ENCODE assay signal across 8 cellular contexts in the genomic region with DNA sequence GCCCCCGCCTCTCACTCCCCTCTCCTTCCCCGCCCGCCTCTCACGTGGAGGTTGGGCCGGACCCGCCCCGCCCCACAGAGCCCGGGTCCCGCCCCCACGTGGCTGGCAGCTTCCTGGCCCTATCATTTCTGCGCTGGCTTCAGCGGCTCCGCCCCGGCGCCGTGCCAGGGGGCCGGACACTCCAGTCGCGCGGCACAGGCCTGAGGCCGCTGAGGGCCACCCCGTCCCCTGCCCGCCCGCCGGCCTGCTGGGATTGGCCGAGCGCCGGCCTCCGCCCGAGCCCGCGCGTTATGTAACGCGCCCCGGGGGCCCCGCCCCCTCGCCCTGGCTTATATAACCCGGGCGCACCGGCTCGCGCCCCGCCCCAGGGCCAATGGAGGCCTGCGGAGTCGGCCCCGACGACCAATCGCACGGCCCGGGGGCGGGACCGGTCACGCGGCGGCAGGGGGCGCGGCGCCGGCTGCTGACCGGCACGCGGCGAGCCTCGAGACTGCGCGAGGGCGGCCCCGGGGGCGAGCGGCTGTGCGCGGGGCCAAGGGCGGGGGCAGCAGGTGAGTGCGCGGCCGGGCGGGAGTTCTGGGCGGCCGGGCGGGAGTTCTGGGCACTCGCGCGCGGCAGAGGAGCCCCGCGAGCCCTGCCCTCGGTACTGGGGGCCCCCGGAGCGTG. TPM values are rescaled to one million over a fixed set of nuclear protein-coding genes. Genes with fewer than 3 reads are reported as not detected.
DNase-seq lines count a peak whose midpoint lies in the region; ATAC-seq and TF ChIP-seq lines count a peak whose summit lies in the region.

TSS of gene PER3 (plus strand) at position 466 of the 666 bp plus-strand sequence. CDS start 587 bp downstream, outside the sequence.

- H4K20me1 ChIP-seq in hepatocyte (ENCODE audit: insufficient read depth, poor library complexity, severe bottlenecking), result no peaks in the 10 kb centered on the region

- ATAC-seq in GM18505 (IDR thresholded peaks at IDR 0.05; ENCODE audit: unreplicated experiment) (peak; percentile 80), HG02885 (IDR thresholded peaks at IDR 0.05; ENCODE audit: poor library complexity, unreplicated experiment) (peak; percentile 88)

- H3K27me3 ChIP-seq in hepatocyte (no peaks in the 10 kb centered on the region), vagina (no peaks in the 10 kb centered on the region)

- peak within 1 kb of the TSS; percentile 95 for H3K4me2 ChIP-seq in hepatocyte

- no peaks in the 10 kb centered on the region for H3K36me3 ChIP-seq in hepatocyte (replicated peaks; ENCODE audit: insufficient read depth, low read depth)
- peaks cover 0 to 30% of the 10 kb centered on the region in 2 donors for H3K36me3 ChIP-seq in vagina

- no peak for TF ChIP-seq POLR2A in GM18505 (IDR thresholded peaks at IDR 0.05; ENCODE audit: borderline replicate concordance, extremely low read depth, insufficient read depth, insufficient read length)
- peak in 1 of 2 donors; percentile 45 for TF ChIP-seq POLR2A in vagina (IDR thresholded peaks at IDR 0.05)

- DNase-seq in NCI-H1694 treated with DMSO at 0.1 percent for 48 hours (lab: John Stamatoyannopoulos, UW) (peak; percentile 67), T1000 (lab: John Stamatoyannopoulos, UW) (peak; percentile 99), astrocyte of the hippocampus (ENCODE audit: low read depth, low spot score) (peak; percentile 100), hepatocyte (ENCODE audit: low spot score) (peak; percentile 99), renal cortical epithelial cell (ENCODE audit: low read depth) (peak; percentile 85), vagina (ENCODE audit: extremely low spot score in 2 of 2) (peak; percentile 98)

- no peaks in the 10 kb centered on the region for H3K9me2 ChIP-seq in hepatocyte (replicated peaks; ENCODE audit: insufficient read depth)

- H3K9me3 ChIP-seq in hepatocyte (ENCODE audit: low read depth), result no peaks in the 10 kb centered on the region
- no peaks in the 10 kb centered on the region for H3K9me3 ChIP-seq in vagina

- H2AFZ ChIP-seq in hepatocyte, result peak within 1 kb of the TSS; percentile 93

- no peaks in the 10 kb centered on the region for H3K79me2 ChIP-seq in hepatocyte

- peak within 1 kb of the TSS; percentile 64 for H3K4me3 ChIP-seq in hepatocyte
- peak within 1 kb of the TSS; percentile 63 to 74 for H3K4me3 ChIP-seq in vagina

- WGBS in hepatocyte (ENCODE audit: low lambda C conversion rate, missing lambda C conversion rate), result 10% methylated on average over 2 of the region's 90 CpGs

- intact Hi-C loops in vagina (cut with DNase I), result no loop called here

- TF ChIP-seq CTCF in hepatocyte (IDR thresholded peaks at IDR 0.05; ENCODE audit: poor library complexity) (no peak), vagina (IDR thresholded peaks at IDR 0.05) (no peak)

- H3K4me1 ChIP-seq in hepatocyte (ENCODE audit: insufficient read depth), result peaks cover 4% of the 10 kb centered on the region
- peaks cover 11% of the 10 kb centered on the region for H3K4me1 ChIP-seq in vagina

- peak within 1 kb of the TSS; percentile 82 for H3K27ac ChIP-seq in hepatocyte
- H3K27ac ChIP-seq in vagina, result peak within 1 kb of the TSS; percentile 96

RNA-seq across cellular contexts. Expression of gene PER3, which starts in this region (rescaled TPM):
- total RNA-seq in hepatocyte (1.9 and 2.4 TPM in 2 replicates), renal cortical epithelial cell (0.87 and 0.99 TPM in 2 replicates), vagina (24.6 TPM)
- polyA plus RNA-seq in hepatocyte, result 2.0 and 2.7 TPM in 2 replicates

Comparison
In these comparisons a context has a peak if more than half of its experiments do, and no peak if none do; other contexts are left out.
1. Peak in every context shown above with its lines: DNase-seq, ATAC-seq, H3K4me3 ChIP-seq and H3K27ac ChIP-seq.
2. Peak in DNase-seq in renal cortical epithelial cell; RNA of the gene not detected or under 1 TPM.